Comparison of ENCODE assay signal across 7 cellular contexts in genomic region chr1:43969746-43970466, GRCh38. TPM values are rescaled to one million over a fixed set of nuclear protein-coding genes. Genes with fewer than 3 reads are reported as not detected.
DNase-seq lines count a peak whose midpoint lies in the region; ATAC-seq and TF ChIP-seq lines count a peak whose summit lies in the region.

A gene with protein sequence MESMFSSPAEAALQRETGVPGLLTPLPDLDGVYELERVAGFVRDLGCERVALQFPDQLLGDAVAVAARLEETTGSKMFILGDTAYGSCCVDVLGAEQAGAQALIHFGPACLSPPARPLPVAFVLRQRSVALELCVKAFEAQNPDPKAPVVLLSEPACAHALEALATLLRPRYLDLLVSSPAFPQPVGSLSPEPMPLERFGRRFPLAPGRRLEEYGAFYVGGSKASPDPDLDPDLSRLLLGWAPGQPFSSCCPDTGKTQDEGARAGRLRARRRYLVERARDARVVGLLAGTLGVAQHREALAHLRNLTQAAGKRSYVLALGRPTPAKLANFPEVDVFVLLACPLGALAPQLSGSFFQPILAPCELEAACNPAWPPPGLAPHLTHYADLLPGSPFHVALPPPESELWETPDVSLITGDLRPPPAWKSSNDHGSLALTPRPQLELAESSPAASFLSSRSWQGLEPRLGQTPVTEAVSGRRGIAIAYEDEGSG (plus strand): TSS chr1:43970010. CDS start chr1:43970176, 166 bp downstream.

- H3K27me3 ChIP-seq in hepatocyte = no peaks in the 10 kb centered on the region

- peak within 1 kb of the TSS; percentile 87 for H3K4me2 ChIP-seq in hepatocyte

- in situ Hi-C loops in astrocyte of the cerebellum (cut with HindIII; ENCODE audit: low sequenced_read_pairs) = loop anchor here (5.0 to 10.0 kb wide), 2 partner anchors 55 to 203 kb away; no protein-coding TSS in a partner anchor

- no peaks in the 10 kb centered on the region for H3K9me2 ChIP-seq in hepatocyte (replicated peaks; ENCODE audit: insufficient read depth)

- peaks cover 10% of the 10 kb centered on the region for H3K79me2 ChIP-seq in hepatocyte

- peak; percentile 99 for DNase-seq in NCI-H2029 treated with DMSO at 0.1 percent for 48 hours (lab: John Stamatoyannopoulos, UW)
- DNase-seq in T-helper 9 cell = peak; percentile 92
- peak; percentile 93 for DNase-seq in astrocyte of the cerebellum (ENCODE audit: low read depth)
- DNase-seq in hepatocyte (ENCODE audit: low spot score) = peak; percentile 97
- DNase-seq in retina = peak; percentile 91

- TF ChIP-seq CTCF in astrocyte of the cerebellum (IDR thresholded peaks at IDR 0.05; ENCODE audit: low read depth, low read length, missing control alignments) (peak; percentile 14), hepatocyte (IDR thresholded peaks at IDR 0.05; ENCODE audit: poor library complexity) (no peak)

- peaks cover 6% of the 10 kb centered on the region for H3K4me1 ChIP-seq in hepatocyte (ENCODE audit: insufficient read depth)

- peak; percentile 87 for ATAC-seq in GM18502 (IDR thresholded peaks at IDR 0.05; ENCODE audit: poor library complexity, unreplicated experiment)
- peak; percentile 79 for ATAC-seq in HG02970 (IDR thresholded peaks at IDR 0.05; ENCODE audit: low FRiP score, unreplicated experiment)

- H2AFZ ChIP-seq in hepatocyte = no peak within 1 kb of the TSS

- no peaks in the 10 kb centered on the region for H4K20me1 ChIP-seq in hepatocyte (ENCODE audit: insufficient read depth, poor library complexity, severe bottlenecking)

- 2% methylated on average over 44 of the region's 47 CpGs for WGBS in hepatocyte (ENCODE audit: low lambda C conversion rate, missing lambda C conversion rate)

- H3K27ac ChIP-seq in hepatocyte = no peak within 1 kb of the TSS

- H3K36me3 ChIP-seq in hepatocyte (replicated peaks; ENCODE audit: insufficient read depth, low read depth) = no peaks in the 10 kb centered on the region

- H3K9me3 ChIP-seq in hepatocyte (ENCODE audit: low read depth) = no peaks in the 10 kb centered on the region

- H3K4me3 ChIP-seq in astrocyte of the cerebellum (ENCODE audit: low read depth, low read length) = peak within 1 kb of the TSS; percentile 96
- peak within 1 kb of the TSS; percentile 64 for H3K4me3 ChIP-seq in hepatocyte

RNA-seq across cellular contexts. Expression of the gene that starts here (rescaled TPM):
- 18.6 and 31.5 TPM in 2 replicates for total RNA-seq in hepatocyte
- 20.2 and 21.5 TPM in 2 replicates for polyA plus RNA-seq in hepatocyte
